ENCODE assay signal across 12 cellular contexts in genomic region chr16:67644038-67644437, GRCh38. TPM values are rescaled to one million over a fixed set of nuclear protein-coding genes. Genes with fewer than 3 reads are reported as not detected.
DNase-seq lines count a peak whose midpoint lies in the region; ATAC-seq, FAIRE-seq and TF ChIP-seq lines count a peak whose summit lies in the region.
"Had no signal": no experiment of that assay in that cellular context is flagged by ENCODE, and none has a peak within 500 bp of the region (broad histone marks: within the 10 kb centered on the region; RNA-seq: fewer than 3 reads in every experiment).

No MANE protein-coding gene starts in this region.

- H3K4me1 Mint-ChIP-seq in activated naive CD4-positive, alpha-beta T cell treated with anti-CD3 and anti-CD28 coated beads, Interleukin-2, amount 10 ng/mL, durations not matched to agents 7 days and 5 days = peaks cover 26% of the 10 kb centered on the region
- peaks cover 8 to 25% of the 10 kb centered on the region in 2 donors for H3K4me1 Mint-ChIP-seq in stimulated activated naive B cell treated with anti-CD40 and anti-IgM and Interleukin-4, amounts not matched to agents 10 μg/mL and 1 μg/mL and 100 μg/mL, for 72 hours

- H3K4me3 Mint-ChIP-seq in activated naive CD4-positive, alpha-beta T cell treated with anti-CD3 and anti-CD28 coated beads, Interleukin-2, amount 10 ng/mL, durations not matched to agents 7 days and 5 days = peak overlapping the region; percentile 67
- H3K4me3 Mint-ChIP-seq in stimulated activated naive B cell treated with anti-CD40 and anti-IgM and Interleukin-4, amounts not matched to agents 10 μg/mL and 1 μg/mL and 100 μg/mL, for 72 hours = peak overlapping the region; percentile 47 to 62

- H3K27me3 ChIP-seq in MM.1S (replicated peaks; ENCODE audit: insufficient read depth, low read length) = no peaks in the 10 kb centered on the region
- no peaks in the 10 kb centered on the region for H3K27me3 ChIP-seq in GM12878 (replicated peaks in 1 of 2; ENCODE audit: control insufficient read depth in 2 of 2, insufficient read depth in 2 of 2, low read length in 1 of 2)
- H3K27me3 ChIP-seq in tibial artery = peaks cover 7 to 47% of the 10 kb centered on the region in 2 donors

- H3K27ac ChIP-seq in MM.1S (ENCODE audit: low read length) (no peak overlapping the region), GM12878 (ENCODE audit: control insufficient read depth, insufficient read depth) (no peak overlapping the region), tibial artery (no peak overlapping the region)
- H3K27ac ChIP-seq: left ventricle myocardium inferior had no signal

- H3K36me3 ChIP-seq in MM.1S (replicated peaks; ENCODE audit: insufficient read depth, low read length) (peaks cover under 1% of the 10 kb centered on the region; the same call in 1 of the 2 replicates), GM12878 (ENCODE audit: control insufficient read depth in 2 of 2, insufficient read depth in 2 of 2, low read length in 1 of 2) (peaks cover 0 to 2% of the 10 kb centered on the region in 2 experiments; a peak in 3 of 4 replicates), tibial artery (peaks cover under 1 to 10% (median 7%) of the 10 kb centered on the region in 3 donors)
- H3K36me3 ChIP-seq: Peyer's patch had no signal

- SMC1A ChIA-PET in GM12878 (lab: Charles Lee; ENCODE audit: uncharacterized antibody, unreplicated experiment) = interaction anchor here (0.7 to 7.6 kb wide), 13 partner anchors 19 to 163 kb away, joined by 3 to 86 read pairs (median 5); partner anchors contain the start of genes ATP6V0D1 and CTCF

- BruUV-seq in GM12878 (replicated peaks; lab: Mats Ljungman, UMichigan) = no TSS peak

- in situ Hi-C loops in GM12878 (cut with MboI) = loop anchor here (5.0 kb wide), 1 partner anchor 97 kb away; no protein-coding TSS in a partner anchor

- FAIRE-seq in GM12878 (lab: Jason Lieb, UNC) = no peak

- H3K27me3 Mint-ChIP-seq in activated naive CD4-positive, alpha-beta T cell treated with anti-CD3 and anti-CD28 coated beads, Interleukin-2, amount 10 ng/mL, durations not matched to agents 7 days and 5 days = no peaks in the 10 kb centered on the region
- no peaks in the 10 kb centered on the region for H3K27me3 Mint-ChIP-seq in stimulated activated naive B cell treated with anti-CD40 and anti-IgM and Interleukin-4, amounts not matched to agents 10 μg/mL and 1 μg/mL and 100 μg/mL, for 72 hours

- WGBS in GM12878 (ENCODE audit: insufficient coverage, insufficient replicate concordance, low lambda C conversion rate, missing lambda C conversion rate) = 94% methylated on average over 9 of the region's 9 CpGs

- no peaks in the 10 kb centered on the region for H3K9me3 ChIP-seq in MM.1S (replicated peaks; ENCODE audit: insufficient read depth, low read length)
- no peaks in the 10 kb centered on the region for H3K9me3 ChIP-seq in GM12878 (replicated peaks; ENCODE audit: control insufficient read depth, insufficient read depth, low read length)
- no peaks in the 10 kb centered on the region for H3K9me3 ChIP-seq in tibial artery
- H3K9me3 ChIP-seq: left ventricle myocardium inferior, Peyer's patch had no signal

- TF ChIP-seq POLR2A in GM12878 (IDR thresholded peaks at IDR 0.05; ENCODE audit: low read depth, low read length) = no peak

- peak overlapping the region; percentile 80 for H3K27ac Mint-ChIP-seq in activated naive CD4-positive, alpha-beta T cell treated with anti-CD3 and anti-CD28 coated beads, Interleukin-2, amount 10 ng/mL, durations not matched to agents 7 days and 5 days
- H3K27ac Mint-ChIP-seq in stimulated activated naive B cell treated with anti-CD40 and anti-IgM and Interleukin-4, amounts not matched to agents 10 μg/mL and 1 μg/mL and 100 μg/mL, for 72 hours = peak overlapping the region; percentile 77

- POLR2A ChIA-PET in GM12878 (lab: Charles Lee) = interaction anchor here (0.8 to 1.8 kb wide), 5 partner anchors 19 to 97 kb away, joined by 4 to 11 read pairs (median 9); partner anchors contain the start of gene CTCF

- peaks cover 15% of the 10 kb centered on the region for H3K36me3 Mint-ChIP-seq in activated naive CD4-positive, alpha-beta T cell treated with anti-CD3 and anti-CD28 coated beads, Interleukin-2, amount 10 ng/mL, durations not matched to agents 7 days and 5 days
- peaks cover 11 to 26% of the 10 kb centered on the region in 2 donors for H3K36me3 Mint-ChIP-seq in stimulated activated naive B cell treated with anti-CD40 and anti-IgM and Interleukin-4, amounts not matched to agents 10 μg/mL and 1 μg/mL and 100 μg/mL, for 72 hours

- H3K9ac ChIP-seq in MM.1S (ENCODE audit: low read length) = no peak overlapping the region
- H3K9ac ChIP-seq in GM12878 (ENCODE audit: control insufficient read depth, insufficient read depth, low read length) = peak overlapping the region; percentile 83

- TF ChIP-seq CTCF in MM.1S (IDR thresholded peaks at IDR 0.05; ENCODE audit: low read length) (no peak), GM12878 (IDR thresholded peaks at IDR 0.05 in 2 of 3, conservative IDR thresholded peaks at IDR 0.05 in 1 of 3; ENCODE audit: control insufficient read depth in 2 of 3, extremely low read depth in 1 of 3, insufficient read depth in 1 of 3, low read depth in 3 of 3, low read length in 3 of 3) (no peak), tibial artery (IDR thresholded peaks at IDR 0.05) (no peak)

- no peak overlapping the region for H2AFZ ChIP-seq in MM.1S (ENCODE audit: low read length)
- H2AFZ ChIP-seq in GM12878 (ENCODE audit: control insufficient read depth, low read depth, low read length) = peak overlapping the region; percentile 65

- H4K20me1 ChIP-seq in MM.1S (ENCODE audit: insufficient read depth, low read length) (no peaks in the 10 kb centered on the region), GM12878 (ENCODE audit: control insufficient read depth, insufficient read depth) (no peaks in the 10 kb centered on the region)

- no peak for TF ChIP-seq RAD21 in GM12878 (IDR thresholded peaks at IDR 0.05; ENCODE audit: insufficient read depth, low read depth, low read length)

- RAD21 ChIA-PET in GM12878 (lab: Charles Lee; ENCODE audit: unreplicated experiment) = interaction anchor here (1.0 to 5.5 kb wide), 13 partner anchors 16 to 163 kb away, joined by 3 to 102 read pairs (median 10); partner anchors contain the start of genes ACD, ATP6V0D1, C16orf86 and CTCF

- peaks cover 27% of the 10 kb centered on the region for H3K79me2 ChIP-seq in MM.1S (ENCODE audit: low read length)
- peaks cover 11% of the 10 kb centered on the region for H3K79me2 ChIP-seq in GM12878 (ENCODE audit: control insufficient read depth, insufficient read depth, low read length)

- intact Hi-C loops in GM12878 (cut with micrococcal nuclease; ENCODE audit: unreplicated experiment) = loop anchor here (1.0 to 2.0 kb wide), 3 partner anchors 61 to 123 kb away; no protein-coding TSS in a partner anchor
- intact Hi-C loops in tibial artery (cut with DNase I; ENCODE audit: low total_unique reads) = no loop called here

- DNase-seq in activated naive CD4-positive, alpha-beta T cell treated with anti-CD3 and anti-CD28 coated beads, Interleukin-2, amount 10 ng/mL, durations not matched to agents 7 days and 5 days = no peak
- DNase-seq in activated naive CD4-positive, alpha-beta T cell treated with Interleukin-2 at 50 U/mL for 16 hours = no peak
- DNase-seq in MM.1S = no peak
- no peak for DNase-seq in GM12878 (ENCODE audit: low read depth, low spot score)
- no peak for DNase-seq in stimulated activated naive B cell treated with anti-CD40 and anti-IgM and Interleukin-4, amounts not matched to agents 10 μg/mL and 1 μg/mL and 100 μg/mL, for 72 hours
- no peak for DNase-seq in NCI-H1694 (lab: John Stamatoyannopoulos, UW)
- DNase-seq in tibial artery = no peak
- DNase-seq: DMS79 treated with DMSO at 0.1 percent for 48 hours, left ventricle myocardium inferior, NCI-H1694 treated with DMSO at 0.1 percent for 48 hours had no signal

- ATAC-seq in GM12878 = no peak
- no peak for ATAC-seq in stimulated activated naive B cell treated with anti-CD40 and anti-IgM and Interleukin-4, amounts not matched to agents 10 μg/mL and 1 μg/mL and 100 μg/mL, for 72 hours (replicated peaks)
- ATAC-seq in HG03439 (IDR thresholded peaks at IDR 0.05; ENCODE audit: unreplicated experiment) = no peak

- no peaks in the 10 kb centered on the region for H3F3A ChIP-seq in MM.1S (ENCODE audit: insufficient read depth, low read length)

- no peak for TF ChIP-seq EP300 in GM12878 (IDR thresholded peaks at IDR 0.05; ENCODE audit: borderline replicate concordance in 1 of 2, control insufficient read depth in 1 of 2, low read depth in 2 of 2, low read length in 2 of 2)

- CTCF ChIA-PET in activated naive CD4-positive, alpha-beta T cell treated with anti-CD3 and anti-CD28 coated beads, Interleukin-2, amount 10 ng/mL, durations not matched to agents 7 days and 5 days (lab: Charles Lee) = interaction anchor here (0.9 to 9.6 kb wide), 13 partner anchors 8 to 153 kb away, joined by 3 to 238 read pairs (median 12); partner anchors contain the start of genes ACD, C16orf86, CTCF and ENKD1
- CTCF ChIA-PET in GM12878 (lab: Yijun Ruan, JAX) = interaction anchor here (0.7 to 9.0 kb wide), 25 partner anchors 12 to 216 kb away, joined by 3 to 138 read pairs (median 7); partner anchors contain the start of genes ACD, ATP6V0D1, C16orf86 and CTCF

- no peaks in the 10 kb centered on the region for H3K9me3 Mint-ChIP-seq in activated naive CD4-positive, alpha-beta T cell treated with anti-CD3 and anti-CD28 coated beads, Interleukin-2, amount 10 ng/mL, durations not matched to agents 7 days and 5 days
- H3K9me3 Mint-ChIP-seq in stimulated activated naive B cell treated with anti-CD40 and anti-IgM and Interleukin-4, amounts not matched to agents 10 μg/mL and 1 μg/mL and 100 μg/mL, for 72 hours = no peaks in the 10 kb centered on the region

- no peaks in the 10 kb centered on the region for H3K9me2 ChIP-seq in MM.1S (replicated peaks; ENCODE audit: insufficient read depth, low read length)

- H3K4me1 ChIP-seq in MM.1S (ENCODE audit: low read length) (peaks cover 8% of the 10 kb centered on the region), GM12878 (ENCODE audit: control insufficient read depth, insufficient read depth, low read length) (peaks cover 11% of the 10 kb centered on the region; the same call in 1 of the 2 replicates), tibial artery (peaks cover 3 to 30% (median 21%) of the 10 kb centered on the region in 4 donors)

- peak overlapping the region; percentile 100; the same call in 1 of the 2 replicates for H3K4me2 ChIP-seq in MM.1S (ENCODE audit: low read depth, low read length)
- peak overlapping the region; percentile 95 for H3K4me2 ChIP-seq in GM12878 (ENCODE audit: control insufficient read depth, insufficient read depth)

- H3K4me3 ChIP-seq in MM.1S (ENCODE audit: low read length) (no peak overlapping the region), GM12878 (no peak overlapping the region), tibial artery (no peak overlapping the region)

RNA-seq across cellular contexts. Expression of gene CARMIL2, which starts 0.9 kb away (rescaled TPM):
- 66.7 and 80.3 TPM in 2 replicates for total RNA-seq in GM12878 (2013; cell fraction: nucleolus; rRNA removed)
- total RNA-seq in GM12878 (2014; rRNA removed) (18.9 and 24.1 TPM in 2 replicates), GM12878 (2014; rRNA removed; fragmentation: Illumina TruSeq; extraction: Trizol) (13.7 and 14.0 TPM in 2 replicates), GM12878 (2021) (87.6 and 104 TPM in 2 replicates)
- polyA plus RNA-seq in GM12878 (2011; ENCODE audit: low read depth) = 15.7 TPM
- polyA plus RNA-seq in GM12878 (2011; rRNA removed) (4.4 and 8.6 TPM in 2 replicates), GM12878 (2014; fragmentation: Illumina TruSeq; extraction: Trizol) (1.6 and 13.0 TPM in 2 replicates), GM12878 (2014; fragmentation: Nextera tagmentation; extraction: Ambion mirVana) (1 to 10 TPM in 1 of 2 experiments, under 1 TPM in 1; 0.82 to 1.9 TPM), GM12878 (2014; rRNA removed) (56.5 and 72.9 TPM in 2 replicates), GM12878 (2016; fragmentation: Nextera tagmentation; extraction: Ambion mirVana) (1 to 10 TPM; 7.4 to 7.7 TPM)
- polyA plus RNA-seq in GM12878 (2011; cell fraction: cytosol; rRNA removed) = 12.9 and 13.8 TPM in 2 replicates
- polyA plus RNA-seq in GM12878 (2011; cell fraction: nucleus; rRNA removed) = 159 and 214 TPM in 2 replicates
- 54.3 and 58.8 TPM in 2 replicates for polyA plus RNA-seq in GM12878 (2012)
- 11.3 and 15.7 TPM in 2 replicates for polyA minus RNA-seq in GM12878 (2011; rRNA and poly(A)+ RNA removed)
- polyA minus RNA-seq in GM12878 (2011; cell fraction: cytosol; rRNA and poly(A)+ RNA removed) = 11.3 and 13.4 TPM in 2 replicates
- polyA minus RNA-seq in GM12878 (2011; cell fraction: nucleus; rRNA and poly(A)+ RNA removed) = 42.1 and 57.6 TPM in 2 replicates

RNA-seq across cellular contexts. Expression of gene ACD, which starts 16.0 kb away (rescaled TPM):
- total RNA-seq in GM12878 (2013; cell fraction: nucleolus; rRNA removed) = 20.1 and 22.8 TPM in 2 replicates
- total RNA-seq in GM12878 (2014; rRNA removed) (26.3 and 36.1 TPM in 2 replicates), GM12878 (2014; rRNA removed; fragmentation: Illumina TruSeq; extraction: Trizol) (9.8 and 10.0 TPM in 2 replicates), GM12878 (2021) (32.4 and 32.9 TPM in 2 replicates)
- 11.7 TPM for polyA plus RNA-seq in GM12878 (2011; ENCODE audit: low read depth)
- polyA plus RNA-seq in GM12878 (2011; rRNA removed) (5.6 and 15.6 TPM in 2 replicates), GM12878 (2014; fragmentation: Illumina TruSeq; extraction: Trizol) (2.8 and 11.3 TPM in 2 replicates), GM12878 (2014; fragmentation: Nextera tagmentation; extraction: Ambion mirVana) (1 to 10 TPM; 2.9 to 9.7 TPM), GM12878 (2014; rRNA removed) (32.2 and 35.6 TPM in 2 replicates), GM12878 (2016; fragmentation: Nextera tagmentation; extraction: Ambion mirVana) (10 to 100 TPM; 45.0 to 46.7 TPM)
- 18.1 and 22.2 TPM in 2 replicates for polyA plus RNA-seq in GM12878 (2011; cell fraction: cytosol; rRNA removed)
- 67.6 and 72.5 TPM in 2 replicates for polyA plus RNA-seq in GM12878 (2011; cell fraction: nucleus; rRNA removed)
- polyA plus RNA-seq in GM12878 (2012) = 26.0 and 29.8 TPM in 2 replicates
- 7.0 and 15.8 TPM in 2 replicates for polyA minus RNA-seq in GM12878 (2011; rRNA and poly(A)+ RNA removed)
- polyA minus RNA-seq in GM12878 (2011; cell fraction: cytosol; rRNA and poly(A)+ RNA removed) = 12.3 and 13.3 TPM in 2 replicates
- polyA minus RNA-seq in GM12878 (2011; cell fraction: nucleus; rRNA and poly(A)+ RNA removed) = 25.6 and 44.0 TPM in 2 replicates

RNA-seq across cellular contexts. Expression of gene PARD6A, which starts 16.7 kb away (rescaled TPM):
- total RNA-seq in GM12878 (2013; cell fraction: nucleolus; rRNA removed) = not detected in 2 replicates
- total RNA-seq in GM12878 (2014; rRNA removed) = 8.0 and 9.1 TPM in 2 replicates
- total RNA-seq in GM12878 (2014; rRNA removed; fragmentation: Illumina TruSeq; extraction: Trizol) = 3.0 and 3.4 TPM in 2 replicates
- 6.2 and 7.5 TPM in 2 replicates for total RNA-seq in GM12878 (2021)
- polyA plus RNA-seq in GM12878 (2011; ENCODE audit: low read depth) = 0.98 TPM
- polyA plus RNA-seq in GM12878 (2011; rRNA removed) = 0.92 and 1.9 TPM in 2 replicates
- 3.5 and 6.3 TPM in 2 replicates for polyA plus RNA-seq in GM12878 (2011; cell fraction: cytosol; rRNA removed)
- 3.4 and 3.7 TPM in 2 replicates for polyA plus RNA-seq in GM12878 (2011; cell fraction: nucleus; rRNA removed)
- 3.4 and 3.7 TPM in 2 replicates for polyA plus RNA-seq in GM12878 (2012)
- polyA plus RNA-seq in GM12878 (2014; fragmentation: Illumina TruSeq; extraction: Trizol) = 0.27 and 1.7 TPM in 2 replicates
- polyA plus RNA-seq in GM12878 (2014; fragmentation: Nextera tagmentation; extraction: Ambion mirVana) = under 1 TPM; 0.42 to 0.62 TPM
- 7.1 and 9.8 TPM in 2 replicates for polyA plus RNA-seq in GM12878 (2014; rRNA removed)
- 10 to 100 TPM in 1 of 2 experiments, 1 to 10 TPM in 1; 5.7 to 10.1 TPM for polyA plus RNA-seq in GM12878 (2016; fragmentation: Nextera tagmentation; extraction: Ambion mirVana)
- polyA minus RNA-seq in GM12878 (2011; rRNA and poly(A)+ RNA removed) = 0.95 and 1.4 TPM in 2 replicates
- polyA minus RNA-seq in GM12878 (2011; cell fraction: cytosol; rRNA and poly(A)+ RNA removed) = 1.5 and 1.9 TPM in 2 replicates
- polyA minus RNA-seq in GM12878 (2011; cell fraction: nucleus; rRNA and poly(A)+ RNA removed) = 1.5 and 2.2 TPM in 2 replicates

RNA-seq across cellular contexts. Expression of gene ENKD1, which starts 22.5 kb away (rescaled TPM):
- 6.3 and 8.3 TPM in 2 replicates for total RNA-seq in GM12878 (2013; cell fraction: nucleolus; rRNA removed)
- total RNA-seq in GM12878 (2014; rRNA removed) (7.7 and 9.1 TPM in 2 replicates), GM12878 (2014; rRNA removed; fragmentation: Illumina TruSeq; extraction: Trizol) (2.5 TPM in 2 replicates), GM12878 (2021) (7.2 and 8.1 TPM in 2 replicates)
- polyA plus RNA-seq in GM12878 (2011; ENCODE audit: low read depth) = 0.60 TPM
- polyA plus RNA-seq in GM12878 (2011; rRNA removed) (2.8 and 5.2 TPM in 2 replicates), GM12878 (2014; fragmentation: Illumina TruSeq; extraction: Trizol) (0.30 and 0.97 TPM in 2 replicates), GM12878 (2014; fragmentation: Nextera tagmentation; extraction: Ambion mirVana) (1 to 10 TPM in 1 of 2 experiments, under 1 TPM in 1; 0.19 to 1.1 TPM), GM12878 (2014; rRNA removed) (6.8 and 11.4 TPM in 2 replicates), GM12878 (2016; fragmentation: Nextera tagmentation; extraction: Ambion mirVana) (1 to 10 TPM; 2.1 to 3.1 TPM)
- 5.4 and 9.3 TPM in 2 replicates for polyA plus RNA-seq in GM12878 (2011; cell fraction: cytosol; rRNA removed)
- 27.3 and 32.8 TPM in 2 replicates for polyA plus RNA-seq in GM12878 (2011; cell fraction: nucleus; rRNA removed)
- polyA plus RNA-seq in GM12878 (2012) = 5.5 and 6.9 TPM in 2 replicates
- 3.1 and 3.5 TPM in 2 replicates for polyA minus RNA-seq in GM12878 (2011; rRNA and poly(A)+ RNA removed)
- 2.0 and 3.7 TPM in 2 replicates for polyA minus RNA-seq in GM12878 (2011; cell fraction: cytosol; rRNA and poly(A)+ RNA removed)
- polyA minus RNA-seq in GM12878 (2011; cell fraction: nucleus; rRNA and poly(A)+ RNA removed) = 1.8 and 4.6 TPM in 2 replicates

RNA-seq across cellular contexts. Expression of gene C16orf86, which starts 22.6 kb away (rescaled TPM):
- total RNA-seq in GM12878 (2013; cell fraction: nucleolus; rRNA removed) = 2.9 and 3.3 TPM in 2 replicates
- 1.7 and 3.3 TPM in 2 replicates for total RNA-seq in GM12878 (2014; rRNA removed)
- 0.55 and 0.89 TPM in 2 replicates for total RNA-seq in GM12878 (2014; rRNA removed; fragmentation: Illumina TruSeq; extraction: Trizol)
- 2.7 and 3.0 TPM in 2 replicates for total RNA-seq in GM12878 (2021)
- 0.49 TPM for polyA plus RNA-seq in GM12878 (2011; ENCODE audit: low read depth)
- 0.53 and 1.2 TPM in 2 replicates for polyA plus RNA-seq in GM12878 (2011; rRNA removed)
- polyA plus RNA-seq in GM12878 (2011; cell fraction: cytosol; rRNA removed) = 1.5 and 2.6 TPM in 2 replicates
- 6.1 and 6.6 TPM in 2 replicates for polyA plus RNA-seq in GM12878 (2011; cell fraction: nucleus; rRNA removed)
- polyA plus RNA-seq in GM12878 (2012) = 2.5 and 2.8 TPM in 2 replicates
- polyA plus RNA-seq in GM12878 (2014; fragmentation: Illumina TruSeq; extraction: Trizol) = 0.51 TPM in 1 of 2 replicates, not detected in the other
- under 1 TPM; 0.11 to 0.18 TPM for polyA plus RNA-seq in GM12878 (2014; fragmentation: Nextera tagmentation; extraction: Ambion mirVana)
- 2.3 and 2.4 TPM in 2 replicates for polyA plus RNA-seq in GM12878 (2014; rRNA removed)
- 1 to 10 TPM; 2.0 to 3.2 TPM for polyA plus RNA-seq in GM12878 (2016; fragmentation: Nextera tagmentation; extraction: Ambion mirVana)
- polyA minus RNA-seq in GM12878 (2011; rRNA and poly(A)+ RNA removed) = 0.88 TPM in 1 of 2 replicates, not detected in the other
- not detected in 2 replicates for polyA minus RNA-seq in GM12878 (2011; cell fraction: cytosol; rRNA and poly(A)+ RNA removed)
- polyA minus RNA-seq in GM12878 (2011; cell fraction: nucleus; rRNA and poly(A)+ RNA removed) = 0.85 and 1.1 TPM in 2 replicates
